Comparison of ENCODE assay signal across 7 cellular contexts in genomic region chr2:232442341-232442895, GRCh38. TPM values are rescaled to one million over a fixed set of nuclear protein-coding genes. Genes with fewer than 3 reads are reported as not detected.
"Had no signal": no experiment of that assay in that cellular context is flagged by ENCODE, and none has a peak within 500 bp of the region (broad histone marks: within the 10 kb centered on the region; RNA-seq: fewer than 3 reads in every experiment).

No MANE protein-coding gene starts in this region.

RNA-seq across cellular contexts. Expression of gene ALPI, which starts 13.5 kb away (rescaled TPM):
- total RNA-seq: HT-29, NCI-H460, PC-9, Right ventricle myocardium inferior, RPMI7951, SJSA1 had no signal

RNA-seq across cellular contexts. Expression of gene ALPG, which starts 35.8 kb away (rescaled TPM):
- total RNA-seq: HT-29, NCI-H460, Peyer's patch, Right ventricle myocardium inferior, RPMI7951 had no signal

RNA-seq across cellular contexts. Expression of gene ECEL1, which starts 45.2 kb away (rescaled TPM):
- total RNA-seq: HT-29, PC-9, Peyer's patch, Right ventricle myocardium inferior, RPMI7951, SJSA1 had no signal
